In the genomic region with DNA sequence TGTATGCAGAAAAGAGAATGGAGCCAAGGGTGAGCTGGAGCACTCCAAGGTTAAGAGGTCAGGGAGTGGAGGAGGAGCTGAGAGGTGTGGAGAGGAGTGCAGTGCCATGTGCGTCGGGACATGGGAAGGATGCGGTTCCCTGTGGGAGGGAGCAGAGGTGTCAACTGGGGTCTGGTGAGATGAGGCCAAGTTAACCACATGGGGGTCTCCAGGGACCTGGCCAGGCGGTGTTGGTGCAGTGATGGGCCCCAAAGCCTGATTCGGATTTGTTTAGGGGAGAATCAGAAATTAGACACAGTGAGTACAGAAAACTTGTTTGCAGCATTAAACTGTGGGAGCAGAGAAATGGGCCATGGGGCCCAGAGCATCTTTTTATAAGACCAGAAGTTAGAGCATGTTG, we compare ENCODE assay signal across 27 cellular contexts.
"Had no signal": no experiment of that assay in that cellular context is flagged by ENCODE, and none has a peak within 500 bp of the region (broad histone marks: within the 10 kb centered on the region; RNA-seq: fewer than 3 reads in every experiment).

No MANE protein-coding gene starts in this region.

- H3K4me3 ChIP-seq: adrenal gland, body of pancreas, MG63 had no signal

- H3K27ac Mint-ChIP-seq: activated B cell treated with CpG ODN at 0.5 μM for 24 hours; activated CD8-positive, alpha-beta memory T cell treated with anti-CD3 and anti-CD28 coated beads, Interleukin-2, amount 10 ng/mL, durations not matched to agents 7 days and 5 days; activated naive CD4-positive, alpha-beta T cell treated with anti-CD3 and anti-CD28 coated beads for 36 hours; activated naive CD8-positive, alpha-beta T cell had no signal

- H3K36me3 Mint-ChIP-seq: activated CD8-positive, alpha-beta memory T cell treated with anti-CD3 and anti-CD28 coated beads, Interleukin-2, amount 10 ng/mL, durations not matched to agents 7 days and 5 days had no signal

- H3K4me1 Mint-ChIP-seq: activated B cell treated with CpG ODN at 0.5 μM for 24 hours had no signal

- H3K9me3 ChIP-seq: adrenal gland, body of pancreas, MG63 had no signal

- FAIRE-seq: bronchial epithelial cell, RCC 7860, TTC549 had no signal

- H3K27me3 ChIP-seq: adrenal gland, body of pancreas, MG63 had no signal

- H3K36me3 ChIP-seq: adrenal gland, MG63 had no signal

- ATAC-seq: body of pancreas had no signal

- H3K4me3 Mint-ChIP-seq: activated B cell treated with CpG ODN at 0.5 μM for 24 hours; activated CD4-positive, alpha-beta T cell treated with anti-CD3 and anti-CD28 coated beads, Interleukin-2, amount 10 ng/mL, durations not matched to agents 24 days and 14 days; activated CD8-positive, alpha-beta memory T cell treated with anti-CD3 and anti-CD28 coated beads, Interleukin-2, amount 10 ng/mL, durations not matched to agents 7 days and 5 days; activated naive CD4-positive, alpha-beta T cell treated with anti-CD3 and anti-CD28 coated beads for 36 hours; activated naive CD8-positive, alpha-beta T cell; activated T-cell treated with anti-CD3 and anti-CD28 coated beads, Interleukin-2, amount 50 U/mL, for 24 hours; activated T-helper 1 cell treated with anti-CD3 and anti-CD28 coated beads, Interleukin-12 subunit alpha, Interleukin-12 subunit beta, Interleukin-2, Interleukin-4 antibody, amounts not matched to agents 30 ng/mL and 10 ng/mL and 1 ng/mL, durations not matched to agents 14 hours and 24 hours and 36 hours had no signal

- H3K9me3 Mint-ChIP-seq: activated B cell treated with CpG ODN at 0.5 μM for 24 hours; activated CD4-positive, alpha-beta T cell treated with anti-CD3 and anti-CD28 coated beads, Interleukin-2, amount 10 ng/mL, durations not matched to agents 24 days and 14 days; activated naive CD4-positive, alpha-beta T cell treated with anti-CD3 and anti-CD28 coated beads for 36 hours; activated T-cell treated with anti-CD3 and anti-CD28 coated beads, Interleukin-2, amount 50 U/mL, for 24 hours; activated T-helper 1 cell treated with anti-CD3 and anti-CD28 coated beads, Interleukin-12 subunit alpha, Interleukin-12 subunit beta, Interleukin-2, Interleukin-4 antibody, amounts not matched to agents 30 ng/mL and 10 ng/mL and 1 ng/mL, durations not matched to agents 14 hours and 24 hours and 36 hours had no signal

- H3K4me1 ChIP-seq: body of pancreas had no signal

- H3K27ac ChIP-seq: adrenal gland, body of pancreas, KMS-11 had no signal

- H3K27me3 Mint-ChIP-seq: activated CD4-positive, alpha-beta T cell treated with anti-CD3 and anti-CD28 coated beads, Interleukin-2, amount 10 ng/mL, durations not matched to agents 24 days and 14 days; activated naive CD8-positive, alpha-beta T cell; activated T-cell treated with anti-CD3 and anti-CD28 coated beads, Interleukin-2, amount 50 U/mL, for 24 hours had no signal

- DNase-seq: activated B cell treated with CpG ODN at 0.5 μM for 24 hours; activated CD4-positive, alpha-beta T cell treated with anti-CD3 and anti-CD28 coated beads for 1 hour; activated CD4-positive, alpha-beta T cell treated with anti-CD3 and anti-CD28 coated beads, Interleukin-2, amount 10 ng/mL, durations not matched to agents 24 days and 14 days; activated CD4-positive, alpha-beta T cell treated with anti-CD3 and anti-CD28 coated beads, Interleukin-2, amount 50 U/mL, for 48 hours; activated CD8-positive, alpha-beta memory T cell treated with anti-CD3 and anti-CD28 coated beads, Interleukin-2, amount 10 ng/mL, durations not matched to agents 7 days and 5 days; activated gamma-delta T cell; activated naive CD4-positive, alpha-beta T cell treated with anti-CD3 and anti-CD28 coated beads for 36 hours; activated T-cell treated with anti-CD3 and anti-CD28 coated beads, Interleukin-2, amount 50 U/mL, for 24 hours; adrenal gland; anterior cingulate cortex; body of pancreas; central memory CD4-positive, alpha-beta T cell; MG63; MV-4-11; NCI-H1092 treated with DMSO at 0.1 percent for 48 hours; NCI-H1417 treated with DMSO at 0.1 percent for 48 hours; NCI-H1694; NCI-H2081; NCI-H524; SIG-M5; T1000 had no signal
